ENCODE assay signal across 31 cellular contexts in the genomic region with DNA sequence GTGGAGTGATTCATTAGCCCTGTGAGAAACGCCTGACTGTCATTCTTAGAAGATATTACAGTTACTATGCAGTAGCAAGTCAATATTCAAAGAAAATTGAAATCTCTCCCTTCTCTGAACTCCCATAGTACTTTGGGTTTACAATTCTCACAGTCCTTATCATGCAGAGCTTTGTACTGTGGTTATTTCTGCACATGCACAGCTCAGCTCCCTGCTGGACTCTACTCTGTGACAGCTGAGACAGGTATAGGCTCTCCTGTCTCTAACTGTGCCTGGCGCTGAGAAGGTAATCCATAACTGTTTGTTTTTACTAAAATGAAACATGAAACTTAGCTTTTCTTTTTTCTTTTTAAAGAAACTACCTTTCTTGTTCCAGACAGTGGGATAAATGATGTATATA.
"Had no signal": no experiment of that assay in that cellular context is flagged by ENCODE, and none has a peak within 500 bp of the region (broad histone marks: within the 10 kb centered on the region; RNA-seq: fewer than 3 reads in every experiment).

No MANE protein-coding gene starts in this region.

- H3K9me3 ChIP-seq: ascending aorta, breast epithelium, colonic mucosa, esophagus squamous epithelium had no signal

- H3K27ac ChIP-seq: ascending aorta, breast epithelium, cardiac muscle cell, colonic mucosa, epithelial cell of prostate, esophagus squamous epithelium, VCaP had no signal

- H3K4me1 ChIP-seq: ascending aorta, breast epithelium, colonic mucosa, esophagus squamous epithelium had no signal

- H3K27me3 ChIP-seq: ascending aorta, breast epithelium, cardiac muscle cell, colonic mucosa, esophagus squamous epithelium had no signal

- H3K36me3 ChIP-seq: ascending aorta, breast epithelium, cardiac muscle cell, colonic mucosa, esophagus squamous epithelium had no signal

- FAIRE-seq: endometrium, endothelial cell of umbilical vein, frontal cortex had no signal

- ATAC-seq: activated naive CD4-positive, alpha-beta T cell treated with anti-CD3 and anti-CD28 coated beads, Interleukin-2, amount 50 U/mL, for 72 hours; activated T-cell treated with anti-CD3 and anti-CD28 coated beads, Interleukin-2, amount 50 U/mL, for 72 hours; WTC11 had no signal

- H3K4me3 ChIP-seq: ascending aorta, breast epithelium, cardiac muscle cell, colonic mucosa, esophagus squamous epithelium had no signal

- DNase-seq: activated CD4-positive, alpha-beta memory T cell treated with anti-CD3 and anti-CD28 coated beads, Interleukin-2, amount 10 ng/mL, durations not matched to agents 7 days and 5 days; activated CD4-positive, alpha-beta T cell treated with anti-CD3 and anti-CD28 coated beads for 1 hour; activated CD4-positive, alpha-beta T cell treated with anti-CD3 and anti-CD28 coated beads for 4 hours; activated CD4-positive, alpha-beta T cell treated with anti-CD3 and anti-CD28 coated beads, Interleukin-2, amount 10 ng/mL, durations not matched to agents 7 days and 5 days; activated CD4-positive, alpha-beta T cell treated with anti-CD3 and anti-CD28 coated beads, Interleukin-2, amount 50 U/mL, for 4 hours; activated CD8-positive, alpha-beta memory T cell treated with anti-CD3 and anti-CD28 coated beads, Interleukin-2, amount 50 U/mL, for 48 hours; activated gamma-delta T cell; activated naive CD4-positive, alpha-beta T cell; activated naive CD4-positive, alpha-beta T cell treated with anti-CD3 and anti-CD28 coated beads, Interleukin-2, amount 10 ng/mL, durations not matched to agents 7 days and 5 days; activated naive CD8-positive, alpha-beta T cell treated with anti-CD3 and anti-CD28 coated beads, Interleukin-2, amount 10 ng/mL, durations not matched to agents 7 days and 5 days; activated T-cell treated with anti-CD3 and anti-CD28 coated beads for 4 hours; activated T-cell treated with anti-CD3 and anti-CD28 coated beads, Interleukin-2, amount 50 U/mL, for 24 hours; activated T-cell treated with anti-CD3 and anti-CD28 coated beads, Interleukin-2, amount 50 U/mL, for 72 hours; central memory CD4-positive, alpha-beta T cell; cerebellar nuclear complex; colonic mucosa; effector CD8-positive, alpha-beta T cell; esophagus squamous epithelium; SW 1271; T-helper 1 cell; T-helper 2 cell had no signal
